In genomic region chr18:8654482-8655451, GRCh38 we compare ENCODE assay signal across 9 cellular contexts. TPM values are rescaled to one million over a fixed set of nuclear protein-coding genes. Genes with fewer than 3 reads are reported as not detected.
A peak's percentile ranks its signal among the peaks of the same experiment; 100 is the strongest.
DNase-seq lines count a peak whose midpoint lies in the region; ATAC-seq and TF ChIP-seq lines count a peak whose summit lies in the region.
"Had no signal": no experiment of that assay in that cellular context is flagged by ENCODE, and none has a peak within 500 bp of the region (broad histone marks: within the 10 kb centered on the region; RNA-seq: fewer than 3 reads in every experiment).

No MANE protein-coding gene starts in this region.

- H3K4me1 ChIP-seq in BLaER1 (peaks cover 34% of the 10 kb centered on the region), HCT116 (ENCODE audit: control insufficient read depth in 1 of 2, insufficient read depth in 2 of 2, low read length in 2 of 2) (peaks cover 0 to 12% of the 10 kb centered on the region in 2 experiments; a peak in 2 of 4 replicates)

- H3K36me3 ChIP-seq in BLaER1: no peaks in the 10 kb centered on the region
- H3K36me3 ChIP-seq in HCT116 (ENCODE audit: control insufficient read depth in 1 of 2, insufficient read depth in 2 of 2, low read length in 2 of 2): no peaks in the 10 kb centered on the region

- peak; percentile 58 to 78 (median 61) for TF ChIP-seq CTCF in HCT116 (IDR thresholded peaks at IDR 0.05 in 2 of 3, conservative IDR thresholded peaks at IDR 0.05 in 1 of 3; ENCODE audit: borderline replicate concordance in 1 of 3, insufficient read depth in 1 of 3, low read depth in 2 of 3, low read length in 2 of 3)
- peak; percentile 68 for TF ChIP-seq CTCF in retinal pigment epithelial cell (conservative IDR thresholded peaks at IDR 0.05; ENCODE audit: low read depth, low read length)

- H3K9ac ChIP-seq in BLaER1 (no peak overlapping the region), HCT116 (ENCODE audit: low read length) (no peak overlapping the region)

- H3K9me2 ChIP-seq in HCT116 (ENCODE audit: insufficient read depth): no peaks in the 10 kb centered on the region

- peak; percentile 27; the same call in 1 of the 2 replicates for ATAC-seq in HCT116
- peak; percentile 55 for ATAC-seq in esophagus mucosa
- ATAC-seq in HG03442 (IDR thresholded peaks at IDR 0.05; ENCODE audit: unreplicated experiment): no peak

- H2AFZ ChIP-seq in HCT116 (ENCODE audit: low read depth, low read length, poor library complexity, severe bottlenecking): peak overlapping the region; percentile 58

- H3K4me2 ChIP-seq in BLaER1 (peak overlapping the region; percentile 18), HCT116 (ENCODE audit: low read length) (no peak overlapping the region)

- no peaks in the 10 kb centered on the region for H3K79me2 ChIP-seq in HCT116 (ENCODE audit: insufficient read depth, low read length)

- TF ChIP-seq POLR2A in HCT116 (IDR thresholded peaks at IDR 0.05; ENCODE audit: borderline replicate concordance, extremely low read depth, insufficient read depth, insufficient read length): no peak

- H3K27ac ChIP-seq in BLaER1 (no peak overlapping the region), HCT116 (ENCODE audit: low read depth, low read length) (no peak overlapping the region)
- H3K27ac ChIP-seq: epithelial cell of prostate had no signal

- H3K9me3 ChIP-seq in BLaER1 (peaks cover 5% of the 10 kb centered on the region; the same call in 1 of the 2 replicates), HCT116 (ENCODE audit: control insufficient read depth in 1 of 2, insufficient read depth in 1 of 2, low read depth in 1 of 2, low read length in 2 of 2) (no peaks in the 10 kb centered on the region)

- no peak for DNase-seq in HCT116 (ENCODE audit: low read depth, low spot score)
- peak; percentile 23 for DNase-seq in RPMI7951 (ENCODE audit: low read depth)
- DNase-seq in retinal pigment epithelial cell (ENCODE audit: low read depth): no peak
- DNase-seq in activated gamma-delta T cell (lab: John Stamatoyannopoulos, UW): no peak
- DNase-seq in nucleus accumbens (lab: John Stamatoyannopoulos, UW): no peak

- POLR2A ChIA-PET in HCT116 (lab: Charles Lee): interaction anchor here (0.6 kb wide), 1 partner anchor 461 kb away, joined by 3 read pairs; no protein-coding TSS in a partner anchor

- TF ChIP-seq RAD21 in HCT116 (IDR thresholded peaks at IDR 0.05; ENCODE audit: low read depth): peak; percentile 87

- intact Hi-C loops in HCT116 (cut with micrococcal nuclease): loop anchor here (1.0 to 10.0 kb wide), 3 partner anchors 328 to 493 kb away; no protein-coding TSS in a partner anchor

- CTCF ChIA-PET in HCT116 (lab: Charles Lee): interaction anchor here (0.7 to 3.5 kb wide), 5 partner anchors 10 to 337 kb away, joined by 3 to 38 read pairs (median 4); no protein-coding TSS in a partner anchor

- H4K20me1 ChIP-seq in BLaER1 (no peaks in the 10 kb centered on the region), HCT116 (ENCODE audit: insufficient read depth) (no peaks in the 10 kb centered on the region)

- H3K27me3 ChIP-seq in BLaER1 (no peaks in the 10 kb centered on the region), HCT116 (ENCODE audit: insufficient read depth, low read length) (peaks cover 3% of the 10 kb centered on the region; the same call in 1 of the 2 replicates)

- RAD21 ChIA-PET in HCT116 (lab: Charles Lee; ENCODE audit: low non-redundant PET in 1 of 2, low total read pairs in 2 of 2, uncharacterized antibody in 2 of 2, unreplicated experiment in 2 of 2): interaction anchor here (0.7 to 1.5 kb wide), 3 partner anchors 324 to 333 kb away, joined by 3 read pairs; no protein-coding TSS in a partner anchor

- no TSS peak for BruUV-seq in HCT116 (replicated peaks; lab: Mats Ljungman, UMichigan)

- H3K4me3 ChIP-seq in BLaER1 (no peak overlapping the region), HCT116 (replicated peaks in 1 of 2; ENCODE audit: low read depth in 1 of 2, low read length in 2 of 2) (no peak overlapping the region), retinal pigment epithelial cell (ENCODE audit: low read length) (no peak overlapping the region)

TF ChIP-seq in HCT116, 20 proteins besides CTCF, POLR2A, EP300 and RAD21:
- TF ChIP-seq SIN3A (IDR thresholded peaks at IDR 0.05; ENCODE audit: low read depth) (no peak), POLR2AphosphoS5 (IDR thresholded peaks at IDR 0.05; ENCODE audit: low read depth, low read length) (no peak), CBX3 (IDR thresholded peaks at IDR 0.05; ENCODE audit: low read depth) (no peak), TCF7L2 (IDR thresholded peaks at IDR 0.05; ENCODE audit: borderline replicate concordance, extremely low read depth, insufficient read depth, insufficient read length) (no peak), ZBTB33 (IDR thresholded peaks at IDR 0.05; ENCODE audit: extremely low read depth, insufficient replicate concordance, low read length) (no peak), ZFX (IDR thresholded peaks at IDR 0.05) (no peak), ATF3 (IDR thresholded peaks at IDR 0.05) (no peak), EZH2 (IDR thresholded peaks at IDR 0.05) (no peak), SP1 (IDR thresholded peaks at IDR 0.05; ENCODE audit: low read depth) (no peak)

RNA-seq across cellular contexts. Expression of gene RAB12, which starts 45.5 kb away (rescaled TPM):
- 32.7 TPM for total RNA-seq in HCT116 (2021; ENCODE audit: unreplicated experiment)
- 12.0 and 17.7 TPM in 2 replicates for polyA plus RNA-seq in HCT116 (2012)
- 50.6 and 61.8 TPM in 2 replicates for total RNA-seq in RPMI7951 (2014; rRNA removed; shearing (Covaris generic))
- total RNA-seq in esophagus mucosa: 29.4 TPM

RNA-seq across cellular contexts. Expression of gene MTCL1, which starts 50.6 kb away (rescaled TPM):
- 22.7 TPM for total RNA-seq in HCT116 (2021; ENCODE audit: unreplicated experiment)
- polyA plus RNA-seq in HCT116 (2012): 8.7 and 9.6 TPM in 2 replicates
- total RNA-seq in RPMI7951 (2014; rRNA removed; shearing (Covaris generic)): 7.6 and 9.3 TPM in 2 replicates
- total RNA-seq in esophagus mucosa: 9.9 TPM
